In the genomic region with DNA sequence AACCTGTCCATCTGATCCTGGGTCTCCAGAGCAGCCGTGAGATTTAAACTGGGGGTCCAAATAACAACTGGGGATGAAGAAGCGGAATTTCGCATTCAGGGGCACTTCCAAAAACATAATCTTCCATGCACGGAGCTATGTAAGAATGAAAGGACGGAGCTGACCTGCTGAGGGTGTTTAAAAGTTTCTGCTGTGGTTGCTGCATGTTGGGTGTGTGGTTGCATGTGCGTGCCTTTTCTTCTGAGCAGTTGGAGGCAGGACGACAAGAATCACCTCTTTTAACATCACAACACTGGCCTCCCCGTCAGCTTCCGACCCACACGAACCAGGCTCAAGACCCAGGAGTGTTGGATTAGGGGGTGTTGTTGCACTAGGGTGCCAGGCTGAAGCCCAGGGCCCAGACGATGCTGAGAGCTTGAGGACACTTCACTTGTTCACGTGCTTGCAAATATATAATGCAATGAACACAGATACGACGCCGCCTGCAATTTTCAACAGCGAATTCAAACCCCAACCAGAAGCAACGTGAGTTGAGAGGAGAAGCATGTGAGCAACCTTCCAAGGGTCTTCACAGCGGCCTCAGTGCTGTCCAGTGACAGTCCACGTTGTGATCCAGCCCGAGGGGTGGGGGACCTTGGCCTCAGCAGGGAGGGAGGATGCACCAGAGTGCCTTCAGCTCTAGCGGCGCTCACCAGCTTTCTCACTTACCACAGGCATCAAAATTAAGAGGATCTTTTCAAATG, we compare ENCODE assay signal across 20 cellular contexts.
A peak's percentile ranks its signal among the peaks of the same experiment; 100 is the strongest.
DNase-seq lines count a peak whose midpoint lies in the region; ATAC-seq and TF ChIP-seq lines count a peak whose summit lies in the region.
"Had no signal": no experiment of that assay in that cellular context is flagged by ENCODE, and none has a peak within 500 bp of the region (broad histone marks: within the 10 kb centered on the region; RNA-seq: fewer than 3 reads in every experiment).

No MANE protein-coding gene starts in this region.

- no peak overlapping the region for H3K4me3 Mint-ChIP-seq in activated T-helper 17 cell treated with anti-CD3 and anti-CD28 coated beads, Interleukin-2, amount 50 U/mL, for 72 hours
- H3K4me3 Mint-ChIP-seq: H9 had no signal

- H3K4me1 Mint-ChIP-seq in activated T-helper 17 cell treated with anti-CD3 and anti-CD28 coated beads, Interleukin-2, amount 50 U/mL, for 72 hours = no peaks in the 10 kb centered on the region

- no peak overlapping the region for H3K27ac Mint-ChIP-seq in activated T-helper 17 cell treated with anti-CD3 and anti-CD28 coated beads, Interleukin-2, amount 50 U/mL, for 72 hours
- H3K27ac Mint-ChIP-seq: H9 had no signal

- no peaks in the 10 kb centered on the region for H3K4me1 ChIP-seq in right atrium auricular region

- H3K9me3 Mint-ChIP-seq in activated T-helper 17 cell treated with anti-CD3 and anti-CD28 coated beads, Interleukin-2, amount 50 U/mL, for 72 hours = no peaks in the 10 kb centered on the region

- no peak for TF ChIP-seq CTCF in right atrium auricular region (IDR thresholded peaks at IDR 0.05)

- H3K27me3 ChIP-seq in right atrium auricular region = no peaks in the 10 kb centered on the region

- no peak overlapping the region for H3K27ac ChIP-seq in right atrium auricular region

- no peak for ATAC-seq in left ventricle myocardium superior
- no peak for ATAC-seq in activated T-helper 17 cell treated with anti-CD3 and anti-CD28 coated beads, Interleukin-2, amount 50 U/mL, for 72 hours (replicated peaks)
- ATAC-seq in GM18861 (IDR thresholded peaks at IDR 0.05; ENCODE audit: unreplicated experiment) = no peak
- ATAC-seq: HepG2 had no signal

- peaks cover 11% of the 10 kb centered on the region for H3K27me3 Mint-ChIP-seq in activated T-helper 17 cell treated with anti-CD3 and anti-CD28 coated beads, Interleukin-2, amount 50 U/mL, for 72 hours

- DNase-seq in right atrium auricular region (ENCODE audit: low spot score) (peak; percentile 42), left ventricle myocardium superior (no peak), islet precursor cell (peak; percentile 32), posterior vena cava (ENCODE audit: low spot score) (peak; percentile 54)
- no peak for DNase-seq in stimulated activated CD4-positive, alpha-beta T cell treated with anti-CD3 and anti-CD28 coated beads, Interleukin-2, amount 100 ng/mL, for 48 hours
- DNase-seq: DMS153, DND-41, H9, Karpas-422, NCI-H1092, NCI-H1417 treated with DMSO at 0.1 percent for 48 hours, NCI-H1694 treated with DMSO at 0.1 percent for 48 hours, NCI-H2081, NCI-H2227 treated with DMSO at 0.1 percent for 48 hours, NCI-H526 treated with DMSO at 0.1 percent for 48 hours, Right ventricle myocardium superior, RPMI8226 had no signal

- H3K36me3 Mint-ChIP-seq in activated T-helper 17 cell treated with anti-CD3 and anti-CD28 coated beads, Interleukin-2, amount 50 U/mL, for 72 hours (ENCODE audit: low read depth) = no peaks in the 10 kb centered on the region

- H3K4me3 ChIP-seq in right atrium auricular region = no peak overlapping the region

- intact Hi-C loops in left ventricle myocardium superior (cut with micrococcal nuclease) (no loop called here), posterior vena cava (cut with DNase I) (no loop called here)

- H3K36me3 ChIP-seq in right atrium auricular region = no peaks in the 10 kb centered on the region

- no peaks in the 10 kb centered on the region for H3K9me3 ChIP-seq in right atrium auricular region

Comparison
In these comparisons a context has a peak if more than half of its experiments do, and no peak if none do; other contexts are left out.
1. DNase-seq: peak in right atrium auricular region (single experiment), islet precursor cell (single experiment) and posterior vena cava (single experiment); none in left ventricle myocardium superior (single experiment) and stimulated activated CD4-positive, alpha-beta T cell treated with anti-CD3 and anti-CD28 coated beads, Interleukin-2, amount 100 ng/mL, for 48 hours (0 of 2).